ENCODE assay signal across 1 cellular context in genomic region chr17:6676802-6677157, GRCh38.
A peak's percentile ranks its signal among the peaks of the same experiment; 100 is the strongest.
TF ChIP-seq lines count a peak whose summit lies in the region.

No MANE protein-coding gene starts in this region.

TF ChIP-seq in HepG2, 621 proteins besides CTCF, POLR2A, EP300 and RAD21 (continues in another document):
- TF ChIP-seq ZNF543 (CRISPR knock-in tag; IDR thresholded peaks at IDR 0.05) (no peak), ZNF703 (CRISPR knock-in tag; IDR thresholded peaks at IDR 0.05; ENCODE audit: borderline replicate concordance) (no peak), MXD1 (CRISPR knock-in tag; IDR thresholded peaks at IDR 0.05) (0 out of 2 replicates have a peak, but pooled peaks have one; percentile 16), TCF12 (IDR thresholded peaks at IDR 0.05) (no peak), TCF12 (CRISPR knock-in tag; IDR thresholded peaks at IDR 0.05) (no peak), ZNF367 (CRISPR knock-in tag; IDR thresholded peaks at IDR 0.05; ENCODE audit: borderline replicate concordance) (no peak), SP2 (CRISPR knock-in tag; IDR thresholded peaks at IDR 0.05) (no peak), KAT7 (CRISPR knock-in tag; IDR thresholded peaks at IDR 0.05; ENCODE audit: borderline replicate concordance) (no peak), ZBTB21 (CRISPR knock-in tag; IDR thresholded peaks at IDR 0.05) (no peak), TBX3 (IDR thresholded peaks at IDR 0.05; ENCODE audit: borderline replicate concordance) (no peak), NCOA5 (CRISPR knock-in tag; IDR thresholded peaks at IDR 0.05) (no peak), SNAI1 (CRISPR knock-in tag; IDR thresholded peaks at IDR 0.05; ENCODE audit: borderline replicate concordance) (no peak), ARID3A (IDR thresholded peaks at IDR 0.05; ENCODE audit: low read depth, low read length) (no peak), PPARG (CRISPR knock-in tag; conservative IDR thresholded peaks at IDR 0.05) (no peak), ZNF781 (CRISPR knock-in tag; IDR thresholded peaks at IDR 0.05; ENCODE audit: borderline replicate concordance, not compliant biosample characterization) (no peak), ZNF224 (CRISPR knock-in tag; IDR thresholded peaks at IDR 0.05) (no peak), SYNCRIP (IDR thresholded peaks at IDR 0.05; ENCODE audit: insufficient read depth, low read depth, low read length) (no peak), DRAP1 (CRISPR knock-in tag; IDR thresholded peaks at IDR 0.05) (no peak), GABPB1 (CRISPR knock-in tag; IDR thresholded peaks at IDR 0.05) (no peak), SSRP1 (CRISPR knock-in tag; IDR thresholded peaks at IDR 0.05) (no peak), ZFP90 (CRISPR knock-in tag; IDR thresholded peaks at IDR 0.05; ENCODE audit: borderline replicate concordance) (no peak), TOPORS (CRISPR knock-in tag; IDR thresholded peaks at IDR 0.05) (no peak), MTA3 (CRISPR knock-in tag; IDR thresholded peaks at IDR 0.05) (no peak), HNF1A (IDR thresholded peaks at IDR 0.05; ENCODE audit: low read depth) (no peak), HNF1A (CRISPR knock-in tag; IDR thresholded peaks at IDR 0.05; ENCODE audit: borderline replicate concordance) (no peak), ZNF572 (CRISPR knock-in tag; IDR thresholded peaks at IDR 0.05) (0 out of 2 replicates have a peak, but pooled peaks have one; percentile 13), RELA (CRISPR knock-in tag; IDR thresholded peaks at IDR 0.05) (no peak), ZNF24 (IDR thresholded peaks at IDR 0.05) (no peak), RBM39 (IDR thresholded peaks at IDR 0.05; ENCODE audit: low read depth, low read length, poor library complexity, severe bottlenecking) (no peak), ESRRA (CRISPR knock-in tag; IDR thresholded peaks at IDR 0.05; ENCODE audit: low read depth) (no peak), RFXAP (CRISPR knock-in tag; IDR thresholded peaks at IDR 0.05; ENCODE audit: borderline replicate concordance) (no peak), BORCS8-MEF2B (CRISPR knock-in tag; IDR thresholded peaks at IDR 0.05) (peak; percentile 72; the same call in 1 of the 2 replicates), FOXA1 (IDR thresholded peaks at IDR 0.05) (no peak), FOXA1 (CRISPR knock-in tag; IDR thresholded peaks at IDR 0.05) (no peak), TP53 (CRISPR knock-in tag; conservative IDR thresholded peaks at IDR 0.05) (no peak), TIGD3 (CRISPR knock-in tag; IDR thresholded peaks at IDR 0.05; ENCODE audit: borderline replicate concordance) (no peak), ZSCAN20 (CRISPR knock-in tag; IDR thresholded peaks at IDR 0.05; ENCODE audit: borderline replicate concordance) (no peak), ZNF460 (CRISPR knock-in tag; IDR thresholded peaks at IDR 0.05; ENCODE audit: borderline replicate concordance) (no peak), ZNF558 (CRISPR knock-in tag; IDR thresholded peaks at IDR 0.05; ENCODE audit: borderline replicate concordance) (no peak), NRL (CRISPR knock-in tag; IDR thresholded peaks at IDR 0.05; ENCODE audit: borderline replicate concordance) (peak; percentile 76; the same call in 1 of the 2 replicates), ATAD3A (CRISPR knock-in tag; IDR thresholded peaks at IDR 0.05) (no peak), LCORL (IDR thresholded peaks at IDR 0.05) (no peak), LCORL (CRISPR knock-in tag; IDR thresholded peaks at IDR 0.05) (no peak), RORA (CRISPR knock-in tag; IDR thresholded peaks at IDR 0.05) (no peak), ZNF235 (CRISPR knock-in tag; IDR thresholded peaks at IDR 0.05; ENCODE audit: borderline replicate concordance) (peak; percentile 72; the same call in 1 of the 2 replicates), MXD3 (CRISPR knock-in tag; IDR thresholded peaks at IDR 0.05) (no peak)
- TF ChIP-seq, protein P1, sequence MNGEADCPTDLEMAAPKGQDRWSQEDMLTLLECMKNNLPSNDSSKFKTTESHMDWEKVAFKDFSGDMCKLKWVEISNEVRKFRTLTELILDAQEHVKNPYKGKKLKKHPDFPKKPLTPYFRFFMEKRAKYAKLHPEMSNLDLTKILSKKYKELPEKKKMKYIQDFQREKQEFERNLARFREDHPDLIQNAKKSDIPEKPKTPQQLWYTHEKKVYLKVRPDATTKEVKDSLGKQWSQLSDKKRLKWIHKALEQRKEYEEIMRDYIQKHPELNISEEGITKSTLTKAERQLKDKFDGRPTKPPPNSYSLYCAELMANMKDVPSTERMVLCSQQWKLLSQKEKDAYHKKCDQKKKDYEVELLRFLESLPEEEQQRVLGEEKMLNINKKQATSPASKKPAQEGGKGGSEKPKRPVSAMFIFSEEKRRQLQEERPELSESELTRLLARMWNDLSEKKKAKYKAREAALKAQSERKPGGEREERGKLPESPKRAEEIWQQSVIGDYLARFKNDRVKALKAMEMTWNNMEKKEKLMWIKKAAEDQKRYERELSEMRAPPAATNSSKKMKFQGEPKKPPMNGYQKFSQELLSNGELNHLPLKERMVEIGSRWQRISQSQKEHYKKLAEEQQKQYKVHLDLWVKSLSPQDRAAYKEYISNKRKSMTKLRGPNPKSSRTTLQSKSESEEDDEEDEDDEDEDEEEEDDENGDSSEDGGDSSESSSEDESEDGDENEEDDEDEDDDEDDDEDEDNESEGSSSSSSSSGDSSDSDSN (CRISPR knock-in tag; IDR thresholded peaks at IDR 0.05), result no peak
- TF ChIP-seq, protein P2, sequence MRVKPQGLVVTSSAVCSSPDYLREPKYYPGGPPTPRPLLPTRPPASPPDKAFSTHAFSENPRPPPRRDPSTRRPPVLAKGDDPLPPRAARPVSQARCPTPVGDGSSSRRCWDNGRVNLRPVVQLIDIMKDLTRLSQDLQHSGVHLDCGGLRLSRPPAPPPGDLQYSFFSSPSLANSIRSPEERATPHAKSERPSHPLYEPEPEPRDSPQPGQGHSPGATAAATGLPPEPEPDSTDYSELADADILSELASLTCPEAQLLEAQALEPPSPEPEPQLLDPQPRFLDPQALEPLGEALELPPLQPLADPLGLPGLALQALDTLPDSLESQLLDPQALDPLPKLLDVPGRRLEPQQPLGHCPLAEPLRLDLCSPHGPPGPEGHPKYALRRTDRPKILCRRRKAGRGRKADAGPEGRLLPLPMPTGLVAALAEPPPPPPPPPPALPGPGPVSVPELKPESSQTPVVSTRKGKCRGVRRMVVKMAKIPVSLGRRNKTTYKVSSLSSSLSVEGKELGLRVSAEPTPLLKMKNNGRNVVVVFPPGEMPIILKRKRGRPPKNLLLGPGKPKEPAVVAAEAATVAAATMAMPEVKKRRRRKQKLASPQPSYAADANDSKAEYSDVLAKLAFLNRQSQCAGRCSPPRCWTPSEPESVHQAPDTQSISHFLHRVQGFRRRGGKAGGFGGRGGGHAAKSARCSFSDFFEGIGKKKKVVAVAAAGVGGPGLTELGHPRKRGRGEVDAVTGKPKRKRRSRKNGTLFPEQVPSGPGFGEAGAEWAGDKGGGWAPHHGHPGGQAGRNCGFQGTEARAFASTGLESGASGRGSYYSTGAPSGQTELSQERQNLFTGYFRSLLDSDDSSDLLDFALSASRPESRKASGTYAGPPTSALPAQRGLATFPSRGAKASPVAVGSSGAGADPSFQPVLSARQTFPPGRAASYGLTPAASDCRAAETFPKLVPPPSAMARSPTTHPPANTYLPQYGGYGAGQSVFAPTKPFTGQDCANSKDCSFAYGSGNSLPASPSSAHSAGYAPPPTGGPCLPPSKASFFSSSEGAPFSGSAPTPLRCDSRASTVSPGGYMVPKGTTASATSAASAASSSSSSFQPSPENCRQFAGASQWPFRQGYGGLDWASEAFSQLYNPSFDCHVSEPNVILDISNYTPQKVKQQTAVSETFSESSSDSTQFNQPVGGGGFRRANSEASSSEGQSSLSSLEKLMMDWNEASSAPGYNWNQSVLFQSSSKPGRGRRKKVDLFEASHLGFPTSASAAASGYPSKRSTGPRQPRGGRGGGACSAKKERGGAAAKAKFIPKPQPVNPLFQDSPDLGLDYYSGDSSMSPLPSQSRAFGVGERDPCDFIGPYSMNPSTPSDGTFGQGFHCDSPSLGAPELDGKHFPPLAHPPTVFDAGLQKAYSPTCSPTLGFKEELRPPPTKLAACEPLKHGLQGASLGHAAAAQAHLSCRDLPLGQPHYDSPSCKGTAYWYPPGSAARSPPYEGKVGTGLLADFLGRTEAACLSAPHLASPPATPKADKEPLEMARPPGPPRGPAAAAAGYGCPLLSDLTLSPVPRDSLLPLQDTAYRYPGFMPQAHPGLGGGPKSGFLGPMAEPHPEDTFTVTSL (CRISPR knock-in tag; IDR thresholded peaks at IDR 0.05; ENCODE audit: borderline replicate concordance), result no peak
- TF ChIP-seq, protein P3, sequence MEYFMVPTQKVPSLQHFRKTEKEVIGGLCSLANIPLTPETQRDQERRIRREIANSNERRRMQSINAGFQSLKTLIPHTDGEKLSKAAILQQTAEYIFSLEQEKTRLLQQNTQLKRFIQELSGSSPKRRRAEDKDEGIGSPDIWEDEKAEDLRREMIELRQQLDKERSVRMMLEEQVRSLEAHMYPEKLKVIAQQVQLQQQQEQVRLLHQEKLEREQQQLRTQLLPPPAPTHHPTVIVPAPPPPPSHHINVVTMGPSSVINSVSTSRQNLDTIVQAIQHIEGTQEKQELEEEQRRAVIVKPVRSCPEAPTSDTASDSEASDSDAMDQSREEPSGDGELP (IDR thresholded peaks at IDR 0.05; ENCODE audit: borderline replicate concordance, low read depth), result no peak
- TF ChIP-seq, protein P4, sequence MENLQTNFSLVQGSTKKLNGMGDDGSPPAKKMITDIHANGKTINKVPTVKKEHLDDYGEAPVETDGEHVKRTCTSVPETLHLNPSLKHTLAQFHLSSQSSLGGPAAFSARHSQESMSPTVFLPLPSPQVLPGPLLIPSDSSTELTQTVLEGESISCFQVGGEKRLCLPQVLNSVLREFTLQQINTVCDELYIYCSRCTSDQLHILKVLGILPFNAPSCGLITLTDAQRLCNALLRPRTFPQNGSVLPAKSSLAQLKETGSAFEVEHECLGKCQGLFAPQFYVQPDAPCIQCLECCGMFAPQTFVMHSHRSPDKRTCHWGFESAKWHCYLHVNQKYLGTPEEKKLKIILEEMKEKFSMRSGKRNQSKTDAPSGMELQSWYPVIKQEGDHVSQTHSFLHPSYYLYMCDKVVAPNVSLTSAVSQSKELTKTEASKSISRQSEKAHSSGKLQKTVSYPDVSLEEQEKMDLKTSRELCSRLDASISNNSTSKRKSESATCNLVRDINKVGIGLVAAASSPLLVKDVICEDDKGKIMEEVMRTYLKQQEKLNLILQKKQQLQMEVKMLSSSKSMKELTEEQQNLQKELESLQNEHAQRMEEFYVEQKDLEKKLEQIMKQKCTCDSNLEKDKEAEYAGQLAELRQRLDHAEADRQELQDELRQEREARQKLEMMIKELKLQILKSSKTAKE (CRISPR knock-in tag; IDR thresholded peaks at IDR 0.05; ENCODE audit: borderline replicate concordance), result no peak
